In genomic region chr2:42386684-42387083, GRCh38 we compare ENCODE assay signal across 8 cellular contexts. TPM values are rescaled to one million over a fixed set of nuclear protein-coding genes. Genes with fewer than 3 reads are reported as not detected.
DNase-seq lines count a peak whose midpoint lies in the region; FAIRE-seq and TF ChIP-seq lines count a peak whose summit lies in the region.

No MANE protein-coding gene starts in this region.

- no peaks in the 10 kb centered on the region for H3K9me2 ChIP-seq in SK-N-SH

- H2AFZ ChIP-seq in SK-N-SH (ENCODE audit: low read depth): no peak overlapping the region

- FAIRE-seq in H54 (lab: Jason Lieb, UNC): no peak

- POLR2A ChIA-PET in SK-N-SH (lab: Yijun Ruan, JAX): no interaction called here

- no peaks in the 10 kb centered on the region for H3K9me3 ChIP-seq in SK-N-SH

- TF ChIP-seq POLR2A in H54 (IDR thresholded peaks at IDR 0.05; ENCODE audit: low read depth, low read length): no peak

- H3K27ac ChIP-seq in SK-N-SH (ENCODE audit: low read depth in 2 of 2, low read length in 1 of 2): no peak overlapping the region

- H3K36me3 ChIP-seq in GM06990 (ENCODE audit: control insufficient read depth, insufficient read depth, low read length) (no peaks in the 10 kb centered on the region), SK-N-SH (replicated peaks in 1 of 2; ENCODE audit: control insufficient read depth in 1 of 2, insufficient read depth in 2 of 2, low read length in 1 of 2) (no peaks in the 10 kb centered on the region)

- DNase-seq in GM06990 (ENCODE audit: extremely low read depth, insufficient read length) (no peak), H54 (ENCODE audit: insufficient read length, low spot score) (peak; percentile 18), SK-N-SH (peak; percentile 43), islet precursor cell (peak; percentile 37), NCI-H510A (lab: John Stamatoyannopoulos, UW) (no peak), AG08395 (ENCODE audit: low spot score) (no peak), NCI-H2227 treated with DMSO at 0.1 percent for 48 hours (lab: John Stamatoyannopoulos, UW) (no peak), hippocampal formation (lab: John Stamatoyannopoulos, UW) (no peak)

- TF ChIP-seq CTCF in GM06990 (IDR thresholded peaks at IDR 0.05; ENCODE audit: insufficient read depth, low read length, poor library complexity, severe bottlenecking) (peak; percentile 62), SK-N-SH (IDR thresholded peaks at IDR 0.05) (peak; percentile 57)

- peaks cover 0 to 8% of the 10 kb centered on the region in 2 experiments; a peak in 2 of 4 replicates for H3K4me1 ChIP-seq in SK-N-SH (ENCODE audit: control insufficient read depth in 1 of 2, insufficient read depth in 2 of 2, low read depth in 1 of 2, low read length in 1 of 2)

- WGBS in SK-N-SH (ENCODE audit: low lambda C conversion rate): 79% methylated on average over 5 of the region's 5 CpGs

- no peaks in the 10 kb centered on the region; the same call in 1 of the 2 replicates for H3K27me3 ChIP-seq in GM06990 (replicated peaks; ENCODE audit: control insufficient read depth, insufficient read depth, low read length)
- H3K27me3 ChIP-seq in SK-N-SH (ENCODE audit: insufficient read depth): no peaks in the 10 kb centered on the region; the same call in 1 of the 2 replicates

- TF ChIP-seq RAD21 in SK-N-SH (IDR thresholded peaks at IDR 0.05; ENCODE audit: low read length): no peak

- H3K4me3 ChIP-seq in GM06990 (replicated peaks; ENCODE audit: low read depth, low read length) (no peak overlapping the region), SK-N-SH (ENCODE audit: low read depth in 2 of 2, low read length in 1 of 2) (no peak overlapping the region)

- CTCF ChIA-PET in SK-N-SH (lab: Yijun Ruan, JAX): interaction anchor here (0.9 to 3.6 kb wide), 8 partner anchors 12 to 300 kb away, joined by 3 to 20 read pairs (median 5); no protein-coding TSS in a partner anchor

- no peak overlapping the region for H3K4me2 ChIP-seq in SK-N-SH

- no peaks in the 10 kb centered on the region for H3K79me2 ChIP-seq in SK-N-SH (ENCODE audit: insufficient read depth)

- no peaks in the 10 kb centered on the region for H3F3A ChIP-seq in SK-N-SH (replicated peaks; ENCODE audit: insufficient read depth)

- TF ChIP-seq EP300 in SK-N-SH (IDR thresholded peaks at IDR 0.05; ENCODE audit: borderline replicate concordance in 1 of 2, low read depth in 1 of 2, low read length in 1 of 2): no peak

- H3K9ac ChIP-seq in SK-N-SH: no peak overlapping the region

- H4K20me1 ChIP-seq in SK-N-SH (ENCODE audit: insufficient read depth): no peaks in the 10 kb centered on the region

TF ChIP-seq in SK-N-SH, 30 proteins besides CTCF, POLR2A, EP300 and RAD21:
- no peak for TF ChIP-seq PBX3 (IDR thresholded peaks at IDR 0.05)
- no peak for TF ChIP-seq IRF3 (IDR thresholded peaks at IDR 0.05; ENCODE audit: low read depth, low read length)
- no peak for TF ChIP-seq GABPA (IDR thresholded peaks at IDR 0.05; ENCODE audit: low read depth)
- TF ChIP-seq USF1 (IDR thresholded peaks at IDR 0.05; ENCODE audit: borderline replicate concordance, low read depth): no peak

RNA-seq across cellular contexts. Expression of gene COX7A2L, which starts 25.7 kb away (rescaled TPM):
- polyA plus RNA-seq in SK-N-SH (2012; rRNA removed): 77.6 and 82.3 TPM in 2 replicates
- 116 and 144 TPM in 2 replicates for polyA plus RNA-seq in SK-N-SH (2012; cell fraction: cytosol; rRNA removed)
- 27.9 and 31.9 TPM in 2 replicates for polyA plus RNA-seq in SK-N-SH (2012; cell fraction: nucleus; rRNA removed)

Comparison
In these comparisons a context has a peak if more than half of its experiments do, and no peak if none do; other contexts are left out.
1. DNase-seq: peak in H54 (single experiment), SK-N-SH (single experiment) and islet precursor cell (single experiment); none in GM06990 (single experiment), NCI-H510A (single experiment), AG08395 (single experiment), NCI-H2227 treated with DMSO at 0.1 percent for 48 hours (single experiment) and hippocampal formation (0 of 2).